ENCODE assay signal across 6 cellular contexts in the genomic region with DNA sequence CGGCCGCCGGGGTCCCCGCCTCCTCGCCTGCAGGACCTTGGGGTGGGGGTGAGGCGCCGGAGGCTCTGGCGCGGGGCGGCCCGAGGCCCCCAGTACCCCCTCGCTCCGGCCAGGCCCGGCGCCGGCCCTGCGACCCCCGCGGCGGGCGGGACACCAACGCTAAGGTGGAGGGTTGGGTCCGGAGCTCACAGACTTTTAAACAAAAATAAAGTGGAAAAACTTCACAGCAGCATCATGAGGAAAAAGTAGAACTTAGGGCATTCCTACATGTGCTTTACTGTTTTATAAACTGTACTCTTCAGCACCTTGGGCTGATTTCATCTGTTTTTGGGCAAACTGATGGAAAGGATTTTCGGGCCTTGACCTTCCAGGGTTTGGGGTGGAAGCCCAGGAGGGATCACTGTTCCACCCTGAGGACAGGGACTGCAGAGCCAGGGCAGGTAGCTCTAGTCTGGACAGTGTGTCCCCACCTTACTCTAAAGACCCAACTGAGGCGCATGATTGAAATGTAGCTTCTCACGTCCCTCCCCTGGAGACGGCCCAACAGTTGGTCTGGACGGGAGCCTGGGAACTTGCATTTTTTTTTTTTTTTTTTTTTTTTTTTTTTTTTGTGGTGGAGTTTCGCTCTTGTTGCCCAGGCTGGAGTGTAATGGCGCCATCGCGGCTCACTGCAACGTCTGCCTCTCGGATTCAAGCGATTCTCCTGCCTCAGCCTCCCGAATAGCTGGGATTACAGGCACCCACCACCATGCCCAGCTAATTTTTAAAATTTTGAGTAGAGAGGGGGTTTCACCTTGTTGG. TPM values are rescaled to one million over a fixed set of nuclear protein-coding genes. Genes with fewer than 3 reads are reported as not detected.
A peak's percentile ranks its signal among the peaks of the same experiment; 100 is the strongest.
DNase-seq lines count a peak whose midpoint lies in the region; ATAC-seq and TF ChIP-seq lines count a peak whose summit lies in the region.

No MANE protein-coding gene starts in this region.

- peak overlapping the region; percentile 69 for H3K4me3 Mint-ChIP-seq in stimulated activated effector memory CD8-positive, alpha-beta T cell treated with anti-CD3 and anti-CD28 coated beads, Interleukin-12 subunit alpha, Interleukin-12 subunit beta, amount 100 ng/mL, for 72 hours

- peak overlapping the region; percentile 75 for H3K4me2 ChIP-seq in OCI-LY1 (ENCODE audit: low read length)

- peaks cover 47% of the 10 kb centered on the region for H3K36me3 Mint-ChIP-seq in stimulated activated effector memory CD8-positive, alpha-beta T cell treated with anti-CD3 and anti-CD28 coated beads, Interleukin-12 subunit alpha, Interleukin-12 subunit beta, amount 100 ng/mL, for 72 hours

- TF ChIP-seq CTCF in OCI-LY1 (IDR thresholded peaks at IDR 0.05; ENCODE audit: low read length) (no peak), esophagus squamous epithelium (IDR thresholded peaks at IDR 0.05) (no peak)

- no peaks in the 10 kb centered on the region for H3K27me3 ChIP-seq in OCI-LY1 (ENCODE audit: insufficient read depth, low read length)
- no peaks in the 10 kb centered on the region for H3K27me3 ChIP-seq in esophagus squamous epithelium

- H3K9me3 Mint-ChIP-seq in stimulated activated effector memory CD8-positive, alpha-beta T cell treated with anti-CD3 and anti-CD28 coated beads, Interleukin-12 subunit alpha, Interleukin-12 subunit beta, amount 100 ng/mL, for 72 hours = no peaks in the 10 kb centered on the region

- peaks cover 15% of the 10 kb centered on the region; the same call in 1 of the 2 replicates for H3K36me3 ChIP-seq in OCI-LY1 (ENCODE audit: insufficient read depth, low read length)
- H3K36me3 ChIP-seq in esophagus squamous epithelium = peaks cover 0 to 13% (median 0%) of the 10 kb centered on the region in 3 donors

- peak overlapping the region; percentile 80 for H3K4me3 ChIP-seq in OCI-LY1 (ENCODE audit: low read depth, low read length, poor library complexity, severe bottlenecking)
- peak overlapping the region; percentile 54 to 92 (median 73) for H3K4me3 ChIP-seq in esophagus squamous epithelium

- H3K9me3 ChIP-seq in OCI-LY1 (ENCODE audit: low read length) = no peaks in the 10 kb centered on the region
- H3K9me3 ChIP-seq in esophagus squamous epithelium = no peaks in the 10 kb centered on the region

- peaks cover 36% of the 10 kb centered on the region for H3K4me1 Mint-ChIP-seq in stimulated activated effector memory CD8-positive, alpha-beta T cell treated with anti-CD3 and anti-CD28 coated beads, Interleukin-12 subunit alpha, Interleukin-12 subunit beta, amount 100 ng/mL, for 72 hours

- no peaks in the 10 kb centered on the region for H3K9me2 ChIP-seq in OCI-LY1 (ENCODE audit: low read depth, low read length)

- H3K27ac ChIP-seq in OCI-LY1 (ENCODE audit: low read depth, low read length, poor library complexity, severe bottlenecking) (peak overlapping the region; percentile 48), esophagus squamous epithelium (peak overlapping the region; percentile 79 to 93 (median 92))

- peak overlapping the region; percentile 82 for H3K9ac ChIP-seq in OCI-LY1 (ENCODE audit: low read length)

- TF ChIP-seq POLR2A in esophagus squamous epithelium (IDR thresholded peaks at IDR 0.05) = no peak

- no peak overlapping the region for H2AFZ ChIP-seq in OCI-LY1 (ENCODE audit: low read length)

- no peaks in the 10 kb centered on the region for H4K20me1 ChIP-seq in OCI-LY1 (ENCODE audit: insufficient read depth, low read length)

- DNase-seq in H4 (ENCODE audit: low spot score) (peak; percentile 2), esophagus squamous epithelium (lab: John Stamatoyannopoulos, UW) (no peak), cerebellar nuclear complex (lab: John Stamatoyannopoulos, UW) (no peak)
- DNase-seq in stimulated activated effector memory CD8-positive, alpha-beta T cell treated with anti-CD3 and anti-CD28 coated beads, Interleukin-12 subunit alpha, Interleukin-12 subunit beta, amount 100 ng/mL, for 72 hours (ENCODE audit: low spot score in 2 of 2) = peak in 1 of 2 donors; percentile 64

- no peaks in the 10 kb centered on the region for H3F3A ChIP-seq in OCI-LY1 (ENCODE audit: insufficient read depth, low read length)

- 36% methylated on average over 7 to 13 of the region's 36 CpGs for WGBS in esophagus squamous epithelium, 2 donors

- H3K27ac Mint-ChIP-seq in stimulated activated effector memory CD8-positive, alpha-beta T cell treated with anti-CD3 and anti-CD28 coated beads, Interleukin-12 subunit alpha, Interleukin-12 subunit beta, amount 100 ng/mL, for 72 hours = peak overlapping the region; percentile 75

- peaks cover 48% of the 10 kb centered on the region for H3K4me1 ChIP-seq in OCI-LY1 (ENCODE audit: insufficient read depth, low read length, severe bottlenecking)
- peaks cover 21 to 47% (median 22%) of the 10 kb centered on the region in 3 donors for H3K4me1 ChIP-seq in esophagus squamous epithelium

- H3K79me2 ChIP-seq in OCI-LY1 (ENCODE audit: insufficient read depth, low read length) = peaks cover 45% of the 10 kb centered on the region

- intact Hi-C loops in esophagus squamous epithelium (cut with DNase I) = no loop called here

- ATAC-seq in stimulated activated effector memory CD8-positive, alpha-beta T cell treated with anti-CD3 and anti-CD28 coated beads, Interleukin-12 subunit alpha, Interleukin-12 subunit beta, amount 100 ng/mL, for 72 hours = peak; percentile 4
- no peak for ATAC-seq in HG03439 (IDR thresholded peaks at IDR 0.05; ENCODE audit: unreplicated experiment)

RNA-seq across cellular contexts. Expression of gene NELFCD, which starts 0.7 kb away (rescaled TPM):
- 19.0 and 44.2 TPM in 2 replicates for total RNA-seq in H4 (2014; rRNA removed; shearing (Covaris generic))
- total RNA-seq in esophagus squamous epithelium = 10 to 100 TPM; 40.5 to 64.3 (median 49.9) TPM

RNA-seq across cellular contexts. Expression of gene CTSZ, which starts 25.3 kb away (rescaled TPM):
- 0.17 and 0.18 TPM in 2 replicates for total RNA-seq in H4 (2014; rRNA removed; shearing (Covaris generic))
- 10 to 100 TPM; 22.3 to 89.7 (median 57.2) TPM for total RNA-seq in esophagus squamous epithelium

RNA-seq across cellular contexts. Expression of gene TUBB1, which starts 37.5 kb away (rescaled TPM):
- not detected in 2 replicates for total RNA-seq in H4 (2014; rRNA removed; shearing (Covaris generic))
- total RNA-seq in esophagus squamous epithelium = under 1 TPM in 1 of 4 donors, not detected in 3; 0.19 TPM

RNA-seq across cellular contexts. Expression of gene ATP5F1E, which starts 50.4 kb away (rescaled TPM):
- total RNA-seq in H4 (2014; rRNA removed; shearing (Covaris generic)) = 45.0 and 50.5 TPM in 2 replicates
- total RNA-seq in esophagus squamous epithelium = 10 to 100 TPM; 11.6 to 35.5 (median 26.0) TPM

Comparison
In these comparisons a context has a peak if more than half of its experiments do, and no peak if none do; other contexts are left out.
1. RNA of gene CTSZ, which starts 25.3 kb away (total RNA-seq): 22.3 to 89.7 TPM in esophagus squamous epithelium; 0.17 to 0.18 TPM in H4; every median in the first group is over 10 times any median in the second.